Comparison of ENCODE assay signal across 8 cellular contexts in the genomic region with DNA sequence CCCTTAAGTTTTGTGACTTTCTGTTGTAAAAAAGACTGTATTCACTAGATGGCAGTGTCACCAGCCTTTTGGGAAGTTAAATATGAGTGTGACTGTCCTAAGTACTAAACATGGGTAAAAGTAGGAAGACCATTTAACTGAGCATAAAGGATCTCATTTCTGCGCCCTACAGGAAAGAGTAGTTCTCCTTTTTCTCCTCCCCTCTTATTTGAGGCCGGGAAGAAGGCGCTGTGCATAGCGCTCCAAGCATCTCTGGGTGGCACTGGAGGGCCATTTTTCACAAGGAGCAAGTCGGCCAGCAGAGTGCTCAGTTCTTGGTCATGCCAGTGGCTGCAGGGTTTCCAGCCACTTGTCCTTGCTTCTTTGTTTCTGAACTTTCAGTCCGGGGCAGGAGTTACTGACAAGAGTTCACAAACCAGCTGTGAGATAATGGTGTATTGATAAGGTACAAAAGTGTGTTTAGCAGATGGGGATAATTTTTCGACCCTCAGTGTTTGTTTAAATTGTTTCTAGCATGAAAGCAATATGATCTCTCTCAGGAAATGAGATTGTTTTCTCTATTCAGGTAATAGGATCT.
DNase-seq lines count a peak whose midpoint lies in the region; ATAC-seq, FAIRE-seq and TF ChIP-seq lines count a peak whose summit lies in the region.

No MANE protein-coding gene starts in this region.

- H3K4me1 ChIP-seq in A673 (ENCODE audit: insufficient read depth, low read length, poor library complexity, severe bottlenecking) (no peaks in the 10 kb centered on the region), stomach smooth muscle (ENCODE audit: control insufficient read depth, insufficient read depth, low read length) (peaks cover 13% of the 10 kb centered on the region)

- H3K4me3 ChIP-seq in A673 (ENCODE audit: low read depth, low read length, poor library complexity, severe bottlenecking) (no peak overlapping the region), WERI-Rb-1 (ENCODE audit: low read depth, low read length) (no peak overlapping the region), stomach smooth muscle (ENCODE audit: low read length in 2 of 2) (peak overlapping the region in 1 of 2 donors; percentile 47)

- peaks cover 4% of the 10 kb centered on the region for H3K27me3 ChIP-seq in A673 (replicated peaks; ENCODE audit: insufficient read depth, low read depth, low read length, poor library complexity)
- no peaks in the 10 kb centered on the region for H3K27me3 ChIP-seq in WERI-Rb-1 (ENCODE audit: insufficient read depth, low read depth, severe bottlenecking)
- no peaks in the 10 kb centered on the region for H3K27me3 ChIP-seq in stomach smooth muscle (ENCODE audit: control insufficient read depth in 1 of 2, insufficient read depth in 2 of 2, low read length in 2 of 2)

- H3K9ac ChIP-seq in stomach smooth muscle (ENCODE audit: low read length in 2 of 2), result peak overlapping the region; percentile 14 to 19

- H3K36me3 ChIP-seq in A673 (ENCODE audit: insufficient read depth, low read length, poor library complexity, severe bottlenecking) (no peaks in the 10 kb centered on the region), WERI-Rb-1 (no peaks in the 10 kb centered on the region), stomach smooth muscle (ENCODE audit: control insufficient read depth in 2 of 2, insufficient read depth in 2 of 2, low read length in 2 of 2) (no peaks in the 10 kb centered on the region)

- peak; percentile 78 for TF ChIP-seq CTCF in A673 (conservative IDR thresholded peaks at IDR 0.05; ENCODE audit: low read depth, low read length)
- TF ChIP-seq CTCF in GM12874 (IDR thresholded peaks at IDR 0.05; ENCODE audit: insufficient read depth, low read depth, low read length), result peak; percentile 59
- TF ChIP-seq CTCF in WERI-Rb-1 (IDR thresholded peaks at IDR 0.05; ENCODE audit: low read depth, low read length), result peak; percentile 83

- no peaks in the 10 kb centered on the region for H3K9me3 ChIP-seq in A673 (ENCODE audit: low read depth, low read length, poor library complexity, severe bottlenecking)
- H3K9me3 ChIP-seq in WERI-Rb-1 (ENCODE audit: severe bottlenecking), result no peaks in the 10 kb centered on the region
- H3K9me3 ChIP-seq in stomach smooth muscle (ENCODE audit: control insufficient read depth in 2 of 2, low read length in 2 of 2), result no peaks in the 10 kb centered on the region

- intact Hi-C loops in A673 (cut with micrococcal nuclease; ENCODE audit: unreplicated experiment), result loop anchor here (2.0 to 5.0 kb wide), 4 partner anchors 143 to 391 kb away; no protein-coding TSS in a partner anchor

- CTCF ChIA-PET in A673 (lab: Charles Lee), result no interaction called here

- DNase-seq in A673 (ENCODE audit: low spot score), result peak; percentile 81
- DNase-seq in NCI-H2029 treated with DMSO at 0.1 percent for 48 hours (lab: John Stamatoyannopoulos, UW), result peak; percentile 22
- DNase-seq in WERI-Rb-1, result peak; percentile 81
- peak; percentile 82 to 93 for DNase-seq in lung microvascular endothelial cell (ENCODE audit: low read depth in 2 of 2)

- H3K27ac ChIP-seq in A673 (ENCODE audit: low read depth, low read length, poor library complexity, severe bottlenecking), result no peak overlapping the region
- no peak overlapping the region for H3K27ac ChIP-seq in WERI-Rb-1
- peak overlapping the region; percentile 32 for H3K27ac ChIP-seq in stomach smooth muscle (ENCODE audit: low read length)

- peak; percentile 96 for FAIRE-seq in endometrium (lab: Jason Lieb, UNC)

- POLR2A ChIA-PET in A673 (lab: Charles Lee; ENCODE audit: low non-redundant PET), result no interaction called here

- peak; percentile 95 for ATAC-seq in HG02852 (IDR thresholded peaks at IDR 0.05; ENCODE audit: unreplicated experiment)

- BruUV-seq in A673 (replicated peaks; lab: Mats Ljungman, UMichigan), result no TSS peak

Comparison
In these comparisons a context has a peak if more than half of its experiments do, and no peak if none do; other contexts are left out.
1. DNase-seq: peak in every context shown above with its lines; median percentile 88 in lung microvascular endothelial cell; 81 in A673; 81 in WERI-Rb-1; 22 in NCI-H2029 treated with DMSO at 0.1 percent for 48 hours.